ENCODE assay signal across 13 cellular contexts in the genomic region with DNA sequence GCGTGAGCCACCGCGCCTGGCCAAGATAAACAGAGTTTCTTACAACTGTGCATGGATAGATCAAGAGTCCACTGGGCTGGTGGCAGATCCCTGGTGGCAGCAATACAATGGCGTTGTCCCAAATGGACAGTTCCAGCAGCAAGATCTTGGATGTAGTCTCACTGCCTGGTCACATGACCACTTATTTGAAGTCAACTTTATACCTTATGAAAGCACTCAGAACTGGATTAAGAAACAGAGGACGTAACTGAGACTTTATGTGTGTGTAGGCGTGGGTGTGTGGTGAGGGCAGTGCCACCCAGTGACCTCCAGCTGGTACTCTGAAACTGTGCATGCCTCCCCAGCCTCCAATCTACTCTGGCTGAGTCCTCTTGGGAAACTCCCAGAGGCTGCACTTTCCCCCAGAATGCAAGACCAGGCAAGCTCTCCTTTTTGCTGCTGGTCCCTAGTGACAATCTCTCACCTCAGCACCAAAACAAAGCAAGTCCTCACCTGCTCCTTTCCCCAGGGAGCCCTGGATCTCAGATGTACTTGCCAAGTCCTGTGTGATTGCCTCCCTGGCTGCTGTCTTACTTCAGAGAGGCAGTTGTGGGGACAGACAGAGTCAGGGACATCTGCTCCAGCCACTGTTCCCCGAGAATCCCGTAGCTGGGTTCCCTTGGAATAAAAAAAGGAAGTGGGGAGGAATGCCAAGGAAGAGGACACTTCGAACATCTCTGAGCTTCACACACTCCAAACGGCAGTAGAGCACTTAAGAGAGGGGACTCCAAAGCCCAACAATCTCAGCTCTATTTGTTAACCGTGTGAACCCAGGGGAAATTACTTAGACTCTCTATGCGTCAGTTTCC. TPM values are rescaled to one million over a fixed set of nuclear protein-coding genes. Genes with fewer than 3 reads are reported as not detected.
A peak's percentile ranks its signal among the peaks of the same experiment; 100 is the strongest.
DNase-seq lines count a peak whose midpoint lies in the region; ATAC-seq and TF ChIP-seq lines count a peak whose summit lies in the region.
"Had no signal": no experiment of that assay in that cellular context is flagged by ENCODE, and none has a peak within 500 bp of the region (broad histone marks: within the 10 kb centered on the region; RNA-seq: fewer than 3 reads in every experiment).

No MANE protein-coding gene starts in this region.

- H3K4me3 Mint-ChIP-seq in activated CD4-positive, alpha-beta memory T cell treated with anti-CD3 and anti-CD28 coated beads for 36 hours = no peak overlapping the region
- H3K4me3 Mint-ChIP-seq in activated CD4-positive, alpha-beta memory T cell treated with anti-CD3 and anti-CD28 coated beads, Interleukin-2, amount 10 ng/mL, durations not matched to agents 7 days and 5 days = no peak overlapping the region
- H3K4me3 Mint-ChIP-seq: activated T-cell treated with anti-CD3 and anti-CD28 coated beads, Interleukin-2, amount 50 U/mL, for 24 hours had no signal

- peaks cover 6% of the 10 kb centered on the region for H3K27me3 Mint-ChIP-seq in activated CD4-positive, alpha-beta memory T cell treated with anti-CD3 and anti-CD28 coated beads for 36 hours
- peaks cover 13% of the 10 kb centered on the region for H3K27me3 Mint-ChIP-seq in activated CD4-positive, alpha-beta memory T cell treated with anti-CD3 and anti-CD28 coated beads, Interleukin-2, amount 10 ng/mL, durations not matched to agents 7 days and 5 days

- intact Hi-C loops in activated CD4-positive, alpha-beta memory T cell treated with anti-CD3 and anti-CD28 coated beads for 36 hours (cut with micrococcal nuclease) = no loop called here
- intact Hi-C loops in testis (cut with DNase I; ENCODE audit: low total_unique reads) = no loop called here

- ATAC-seq in GM18517 (IDR thresholded peaks at IDR 0.05; ENCODE audit: unreplicated experiment) = no peak

- no peaks in the 10 kb centered on the region for H3K36me3 Mint-ChIP-seq in activated CD4-positive, alpha-beta memory T cell treated with anti-CD3 and anti-CD28 coated beads for 36 hours
- peaks cover 7% of the 10 kb centered on the region for H3K36me3 Mint-ChIP-seq in activated CD4-positive, alpha-beta memory T cell treated with anti-CD3 and anti-CD28 coated beads, Interleukin-2, amount 10 ng/mL, durations not matched to agents 7 days and 5 days (ENCODE audit: low read depth)

- POLR2A ChIA-PET in activated CD4-positive, alpha-beta memory T cell treated with anti-CD3 and anti-CD28 coated beads for 36 hours (lab: Charles Lee) = no interaction called here
- POLR2A ChIA-PET in activated CD4-positive, alpha-beta memory T cell treated with anti-CD3 and anti-CD28 coated beads, Interleukin-2, amount 10 ng/mL, durations not matched to agents 7 days and 5 days (lab: Charles Lee) = interaction anchor here (1.1 to 1.4 kb wide), 2 partner anchors 12 to 13 kb away, joined by 4 read pairs; a partner anchor contains a TSS

- DNase-seq in activated CD4-positive, alpha-beta memory T cell treated with anti-CD3 and anti-CD28 coated beads for 36 hours = peak; percentile 17
- no peak for DNase-seq in activated CD4-positive, alpha-beta memory T cell treated with anti-CD3 and anti-CD28 coated beads, Interleukin-2, amount 10 ng/mL, durations not matched to agents 7 days and 5 days
- peak; percentile 95 for DNase-seq in NCI-H345 (lab: John Stamatoyannopoulos, UW)
- DNase-seq in fibroblast of gingiva (ENCODE audit: low read depth) = peak; percentile 26
- DNase-seq in testis = peak; percentile 46
- DNase-seq in activated CD4-positive, alpha-beta T cell treated with anti-CD3 and anti-CD28 coated beads for 48 hours = no peak
- DNase-seq in SIG-M5 treated with dmso at 0.1 percent for 504 hours (lab: John Stamatoyannopoulos, UW; ENCODE audit: unreplicated experiment) = no peak
- DNase-seq: activated T-cell treated with anti-CD3 and anti-CD28 coated beads, Interleukin-2, amount 50 U/mL, for 24 hours; transverse colon had no signal

- H3K9me3 ChIP-seq in testis = no peaks in the 10 kb centered on the region
- H3K9me3 ChIP-seq: transverse colon had no signal

- no peak for TF ChIP-seq POLR2A in testis (IDR thresholded peaks at IDR 0.05)

- H3K36me3 ChIP-seq in testis (ENCODE audit: low read depth, missing control alignments) = no peaks in the 10 kb centered on the region
- H3K36me3 ChIP-seq: cardiac muscle cell, transverse colon had no signal

- WGBS in testis, 2 donors = 62 to 70% methylated on average over 12 of the region's 12 CpGs

- no peak for TF ChIP-seq CTCF in testis (IDR thresholded peaks at IDR 0.05)

- no peaks in the 10 kb centered on the region for H3K9me3 Mint-ChIP-seq in activated CD4-positive, alpha-beta memory T cell treated with anti-CD3 and anti-CD28 coated beads for 36 hours
- peaks cover 4% of the 10 kb centered on the region for H3K9me3 Mint-ChIP-seq in activated CD4-positive, alpha-beta memory T cell treated with anti-CD3 and anti-CD28 coated beads, Interleukin-2, amount 10 ng/mL, durations not matched to agents 7 days and 5 days
- H3K9me3 Mint-ChIP-seq: activated T-cell treated with anti-CD3 and anti-CD28 coated beads, Interleukin-2, amount 50 U/mL, for 24 hours had no signal

- CTCF ChIA-PET in activated CD4-positive, alpha-beta memory T cell treated with anti-CD3 and anti-CD28 coated beads for 36 hours (lab: Charles Lee) = interaction anchor here (0.8 to 1.5 kb wide), 2 partner anchors 27 to 28 kb away, joined by 3 to 4 read pairs; no protein-coding TSS in a partner anchor
- CTCF ChIA-PET in activated CD4-positive, alpha-beta memory T cell treated with anti-CD3 and anti-CD28 coated beads, Interleukin-2, amount 10 ng/mL, durations not matched to agents 7 days and 5 days (lab: Charles Lee) = interaction anchor here (1.2 to 4.7 kb wide), 3 partner anchors 11 to 39 kb away, joined by 4 to 31 read pairs (median 8); a partner anchor contains a TSS

- H3K4me1 ChIP-seq in testis = peaks cover 8% of the 10 kb centered on the region
- H3K4me1 ChIP-seq: parathyroid adenoma had no signal

- peaks cover 15% of the 10 kb centered on the region for H3K4me1 Mint-ChIP-seq in activated CD4-positive, alpha-beta memory T cell treated with anti-CD3 and anti-CD28 coated beads for 36 hours (ENCODE audit: low read depth)
- peaks cover 23% of the 10 kb centered on the region for H3K4me1 Mint-ChIP-seq in activated CD4-positive, alpha-beta memory T cell treated with anti-CD3 and anti-CD28 coated beads, Interleukin-2, amount 10 ng/mL, durations not matched to agents 7 days and 5 days

- H3K27ac Mint-ChIP-seq in activated CD4-positive, alpha-beta memory T cell treated with anti-CD3 and anti-CD28 coated beads for 36 hours = no peak overlapping the region
- no peak overlapping the region for H3K27ac Mint-ChIP-seq in activated CD4-positive, alpha-beta memory T cell treated with anti-CD3 and anti-CD28 coated beads, Interleukin-2, amount 10 ng/mL, durations not matched to agents 7 days and 5 days
- H3K27ac Mint-ChIP-seq: activated T-cell treated with anti-CD3 and anti-CD28 coated beads, Interleukin-2, amount 50 U/mL, for 24 hours had no signal

- no peak overlapping the region for H3K4me3 ChIP-seq in testis
- H3K4me3 ChIP-seq: cardiac muscle cell, transverse colon had no signal

- no peak overlapping the region for H3K27ac ChIP-seq in testis
- H3K27ac ChIP-seq: cardiac muscle cell, parathyroid adenoma, transverse colon had no signal

- no peaks in the 10 kb centered on the region for H3K27me3 ChIP-seq in testis
- H3K27me3 ChIP-seq: cardiac muscle cell had no signal

RNA-seq across cellular contexts. Expression of a gene that starts 11.7 kb away (rescaled TPM):
- under 1 TPM; 0.19 to 0.51 TPM for total RNA-seq in activated CD4-positive, alpha-beta memory T cell treated with anti-CD3 and anti-CD28 coated beads for 36 hours
- total RNA-seq in activated CD4-positive, alpha-beta memory T cell treated with anti-CD3 and anti-CD28 coated beads, Interleukin-2, amount 10 ng/mL, durations not matched to agents 7 days and 5 days = under 1 TPM; 0.25 to 0.65 TPM
- total RNA-seq in testis = 10 to 100 TPM; 29.7 to 87.5 TPM
- 107 TPM for polyA plus RNA-seq in testis (ENCODE audit: insufficient read depth, low read depth, low replicate concordance)

RNA-seq across cellular contexts. Expression of a gene that starts 46.2 kb away (rescaled TPM):
- total RNA-seq in activated CD4-positive, alpha-beta memory T cell treated with anti-CD3 and anti-CD28 coated beads for 36 hours = 1 to 10 TPM; 1.1 to 2.3 TPM
- total RNA-seq in activated CD4-positive, alpha-beta memory T cell treated with anti-CD3 and anti-CD28 coated beads, Interleukin-2, amount 10 ng/mL, durations not matched to agents 7 days and 5 days = 1 to 10 TPM; 3.1 to 4.0 TPM
- 10 to 100 TPM; 20.1 to 20.6 TPM for total RNA-seq in testis
- 11.9 TPM for polyA plus RNA-seq in testis (ENCODE audit: insufficient read depth, low read depth, low replicate concordance)
- total RNA-seq: cardiac muscle cell, kidney epithelial cell had no signal
- polyA plus RNA-seq: cardiac muscle cell had no signal

RNA-seq across cellular contexts. Expression of a gene that starts 57.5 kb away (rescaled TPM):
- not detected for total RNA-seq in activated CD4-positive, alpha-beta memory T cell treated with anti-CD3 and anti-CD28 coated beads for 36 hours
- not detected for total RNA-seq in activated CD4-positive, alpha-beta memory T cell treated with anti-CD3 and anti-CD28 coated beads, Interleukin-2, amount 10 ng/mL, durations not matched to agents 7 days and 5 days
- 1 to 10 TPM; 3.2 to 3.8 TPM for total RNA-seq in testis
- 4.6 TPM for polyA plus RNA-seq in testis (ENCODE audit: insufficient read depth, low read depth, low replicate concordance)
- total RNA-seq: kidney epithelial cell had no signal

RNA-seq across cellular contexts. Expression of a gene that starts 59.9 kb away (rescaled TPM):
- not detected for total RNA-seq in activated CD4-positive, alpha-beta memory T cell treated with anti-CD3 and anti-CD28 coated beads for 36 hours
- not detected for total RNA-seq in activated CD4-positive, alpha-beta memory T cell treated with anti-CD3 and anti-CD28 coated beads, Interleukin-2, amount 10 ng/mL, durations not matched to agents 7 days and 5 days
- total RNA-seq in testis = 1 to 10 TPM; 3.4 to 7.2 TPM
- polyA plus RNA-seq in testis (ENCODE audit: insufficient read depth, low read depth, low replicate concordance) = 9.9 TPM

Comparison
In these comparisons a context has a peak if more than half of its experiments do, and no peak if none do; other contexts are left out.
1. DNase-seq: peak in activated CD4-positive, alpha-beta memory T cell treated with anti-CD3 and anti-CD28 coated beads for 36 hours (single experiment), NCI-H345 (single experiment), fibroblast of gingiva (single experiment) and testis (single experiment); none in activated CD4-positive, alpha-beta memory T cell treated with anti-CD3 and anti-CD28 coated beads, Interleukin-2, amount 10 ng/mL, durations not matched to agents 7 days and 5 days (single experiment), activated CD4-positive, alpha-beta T cell treated with anti-CD3 and anti-CD28 coated beads for 48 hours (single experiment) and SIG-M5 treated with dmso at 0.1 percent for 504 hours (single experiment).
2. RNA of a gene that starts 11.7 kb away (total RNA-seq): 29.7 to 87.5 TPM in testis; 0.25 to 0.65 TPM in activated CD4-positive, alpha-beta memory T cell treated with anti-CD3 and anti-CD28 coated beads, Interleukin-2, amount 10 ng/mL, durations not matched to agents 7 days and 5 days and 0.19 to 0.51 TPM in activated CD4-positive, alpha-beta memory T cell treated with anti-CD3 and anti-CD28 coated beads for 36 hours; every median in the first group is over 10 times any median in the second.
3. RNA of a gene that starts 46.2 kb away (total RNA-seq): 20.1 to 20.6 TPM in testis; 3.1 to 4.0 TPM in activated CD4-positive, alpha-beta memory T cell treated with anti-CD3 and anti-CD28 coated beads, Interleukin-2, amount 10 ng/mL, durations not matched to agents 7 days and 5 days and 1.1 to 2.3 TPM in activated CD4-positive, alpha-beta memory T cell treated with anti-CD3 and anti-CD28 coated beads for 36 hours; every median in the first group is over 4 times any median in the second.
4. RNA of a gene that starts 57.5 kb away (total RNA-seq): 3.2 to 3.8 TPM in testis; not detected in activated CD4-positive, alpha-beta memory T cell treated with anti-CD3 and anti-CD28 coated beads for 36 hours and not detected in activated CD4-positive, alpha-beta memory T cell treated with anti-CD3 and anti-CD28 coated beads, Interleukin-2, amount 10 ng/mL, durations not matched to agents 7 days and 5 days; every median in the first group is over 4 times any median in the second.